Comparison of ENCODE assay signal across 32 cellular contexts in the genomic region with DNA sequence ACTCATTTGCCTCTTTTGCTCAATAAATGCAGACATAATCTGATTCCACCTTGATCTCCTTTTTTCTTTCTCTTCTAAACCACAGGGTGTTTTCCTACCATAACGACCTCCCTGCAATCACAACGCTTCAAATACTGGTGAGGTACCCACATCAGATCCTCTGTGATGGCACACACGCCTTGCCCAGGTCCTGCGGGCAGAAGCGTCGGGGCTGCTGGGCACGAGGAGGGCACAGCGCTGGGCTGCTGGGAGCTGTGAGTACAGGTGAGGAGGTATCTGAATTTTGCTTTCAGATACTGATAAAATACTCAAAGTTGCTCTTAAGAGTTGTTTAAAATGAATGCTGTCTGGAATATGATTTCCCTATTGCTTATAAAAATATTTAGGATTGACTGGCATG.
"Had no signal": no experiment of that assay in that cellular context is flagged by ENCODE, and none has a peak within 500 bp of the region (broad histone marks: within the 10 kb centered on the region; RNA-seq: fewer than 3 reads in every experiment).

No MANE protein-coding gene starts in this region.

- H3K9me3 Mint-ChIP-seq: activated B cell treated with CpG ODN at 0.5 μM for 24 hours; activated CD4-positive, alpha-beta memory T cell treated with anti-CD3 and anti-CD28 coated beads for 36 hours; activated CD4-positive, alpha-beta T cell treated with anti-CD3 and anti-CD28 coated beads, Interleukin-2, amount 10 ng/mL, durations not matched to agents 24 days and 14 days; activated CD8-positive, alpha-beta T cell treated with anti-CD3 and anti-CD28 coated beads for 36 hours; activated naive CD4-positive, alpha-beta T cell treated with anti-CD3 and anti-CD28 coated beads, Interleukin-2, amount 10 ng/mL, durations not matched to agents 7 days and 5 days; activated naive CD4-positive, alpha-beta T cell treated with anti-CD3 and anti-CD28 coated beads, Interleukin-2, amount 50 U/mL, for 24 hours; activated naive CD8-positive, alpha-beta T cell treated with anti-CD3 and anti-CD28 coated beads, Interleukin-2, amount 10 ng/mL, durations not matched to agents 7 days and 5 days; activated naive CD8-positive, alpha-beta T cell treated with anti-CD3 and anti-CD28 coated beads, Interleukin-2, amount 50 U/mL, for 24 hours; activated T-cell treated with anti-CD3 and anti-CD28 coated beads, Interleukin-2, amount 50 U/mL, for 24 hours; activated T-helper 2 cell treated with anti-CD3 and anti-CD28 coated beads, Interferon-gamma antibody, Interleukin-2, Interleukin-4, amounts not matched to agents 10 μg/mL and 5 μg/mL and 100 μg/mL, durations not matched to agents 14 hours and 24 hours and 36 hours; T-helper 1 cell treated with Interleukin-12 subunit alpha and Interleukin-12 subunit beta and Interleukin-4 antibody, amounts not matched to agents 30 μg/mL and 1 μg/mL, for 36 hours; T-helper 2 cell treated with Interferon-gamma antibody and Interleukin-4, amounts not matched to agents 5 μg/mL and 100 μg/mL, for 36 hours had no signal

- H3K27me3 ChIP-seq: body of pancreas, brain microvascular endothelial cell had no signal

- H3K36me3 ChIP-seq: brain microvascular endothelial cell, breast epithelium had no signal

- H3K27ac ChIP-seq: body of pancreas, brain microvascular endothelial cell, breast epithelium, VCaP had no signal

- ATAC-seq: activated CD8-positive, alpha-beta T cell treated with anti-CD3 and anti-CD28 coated beads for 36 hours; activated naive CD8-positive, alpha-beta T cell treated with anti-CD3 and anti-CD28 coated beads, Interleukin-2, amount 50 U/mL, for 24 hours; body of pancreas had no signal

- H3K9me3 ChIP-seq: body of pancreas, breast epithelium had no signal

- H3K36me3 Mint-ChIP-seq: activated CD4-positive, alpha-beta memory T cell treated with anti-CD3 and anti-CD28 coated beads for 36 hours; activated naive CD4-positive, alpha-beta T cell treated with anti-CD3 and anti-CD28 coated beads, Interleukin-2, amount 10 ng/mL, durations not matched to agents 7 days and 5 days; activated naive CD4-positive, alpha-beta T cell treated with anti-CD3 and anti-CD28 coated beads, Interleukin-2, amount 50 U/mL, for 24 hours; activated naive CD8-positive, alpha-beta T cell; activated naive CD8-positive, alpha-beta T cell treated with anti-CD3 and anti-CD28 coated beads, Interleukin-2, amount 10 ng/mL, durations not matched to agents 7 days and 5 days had no signal

- H3K4me3 ChIP-seq: body of pancreas, breast epithelium had no signal

- H3K4me1 Mint-ChIP-seq: activated B cell treated with CpG ODN at 0.5 μM for 24 hours; activated CD4-positive, alpha-beta T cell treated with anti-CD3 and anti-CD28 coated beads, Interleukin-2, amount 10 ng/mL, durations not matched to agents 24 days and 14 days; activated naive CD4-positive, alpha-beta T cell treated with anti-CD3 and anti-CD28 coated beads, Interleukin-2, amount 10 ng/mL, durations not matched to agents 7 days and 5 days; activated naive CD4-positive, alpha-beta T cell treated with anti-CD3 and anti-CD28 coated beads, Interleukin-2, amount 50 U/mL, for 24 hours; activated naive CD8-positive, alpha-beta T cell treated with anti-CD3 and anti-CD28 coated beads, Interleukin-2, amount 10 ng/mL, durations not matched to agents 7 days and 5 days; activated naive CD8-positive, alpha-beta T cell treated with anti-CD3 and anti-CD28 coated beads, Interleukin-2, amount 50 U/mL, for 24 hours had no signal

- H3K4me3 Mint-ChIP-seq: activated B cell treated with CpG ODN at 0.5 μM for 24 hours; activated CD4-positive, alpha-beta memory T cell treated with anti-CD3 and anti-CD28 coated beads for 36 hours; activated CD4-positive, alpha-beta T cell treated with anti-CD3 and anti-CD28 coated beads, Interleukin-2, amount 10 ng/mL, durations not matched to agents 24 days and 14 days; activated CD8-positive, alpha-beta T cell treated with anti-CD3 and anti-CD28 coated beads for 36 hours; activated naive CD4-positive, alpha-beta T cell treated with anti-CD3 and anti-CD28 coated beads, Interleukin-2, amount 10 ng/mL, durations not matched to agents 7 days and 5 days; activated naive CD4-positive, alpha-beta T cell treated with anti-CD3 and anti-CD28 coated beads, Interleukin-2, amount 50 U/mL, for 24 hours; activated naive CD8-positive, alpha-beta T cell; activated naive CD8-positive, alpha-beta T cell treated with anti-CD3 and anti-CD28 coated beads, Interleukin-2, amount 10 ng/mL, durations not matched to agents 7 days and 5 days; activated naive CD8-positive, alpha-beta T cell treated with anti-CD3 and anti-CD28 coated beads, Interleukin-2, amount 50 U/mL, for 24 hours; activated T-cell treated with anti-CD3 and anti-CD28 coated beads, Interleukin-2, amount 50 U/mL, for 24 hours; T-helper 1 cell treated with Interleukin-12 subunit alpha and Interleukin-12 subunit beta and Interleukin-4 antibody, amounts not matched to agents 30 μg/mL and 1 μg/mL, for 36 hours; T-helper 2 cell treated with Interferon-gamma antibody and Interleukin-4, amounts not matched to agents 5 μg/mL and 100 μg/mL, for 36 hours had no signal

- H3K27ac Mint-ChIP-seq: activated B cell treated with CpG ODN at 0.5 μM for 24 hours; activated CD4-positive, alpha-beta memory T cell treated with anti-CD3 and anti-CD28 coated beads for 36 hours; activated CD4-positive, alpha-beta T cell treated with anti-CD3 and anti-CD28 coated beads, Interleukin-2, amount 10 ng/mL, durations not matched to agents 24 days and 14 days; activated CD8-positive, alpha-beta T cell treated with anti-CD3 and anti-CD28 coated beads for 36 hours; activated naive CD4-positive, alpha-beta T cell treated with anti-CD3 and anti-CD28 coated beads, Interleukin-2, amount 10 ng/mL, durations not matched to agents 7 days and 5 days; activated naive CD4-positive, alpha-beta T cell treated with anti-CD3 and anti-CD28 coated beads, Interleukin-2, amount 50 U/mL, for 24 hours; activated naive CD8-positive, alpha-beta T cell; activated naive CD8-positive, alpha-beta T cell treated with anti-CD3 and anti-CD28 coated beads, Interleukin-2, amount 10 ng/mL, durations not matched to agents 7 days and 5 days; activated naive CD8-positive, alpha-beta T cell treated with anti-CD3 and anti-CD28 coated beads, Interleukin-2, amount 50 U/mL, for 24 hours; activated T-cell treated with anti-CD3 and anti-CD28 coated beads, Interleukin-2, amount 50 U/mL, for 24 hours; activated T-helper 2 cell treated with anti-CD3 and anti-CD28 coated beads, Interferon-gamma antibody, Interleukin-2, Interleukin-4, amounts not matched to agents 10 μg/mL and 5 μg/mL and 100 μg/mL, durations not matched to agents 14 hours and 24 hours and 36 hours; T-helper 1 cell treated with Interleukin-12 subunit alpha and Interleukin-12 subunit beta and Interleukin-4 antibody, amounts not matched to agents 30 μg/mL and 1 μg/mL, for 36 hours; T-helper 2 cell treated with Interferon-gamma antibody and Interleukin-4, amounts not matched to agents 5 μg/mL and 100 μg/mL, for 36 hours had no signal

- H3K27me3 Mint-ChIP-seq: activated CD4-positive, alpha-beta T cell treated with anti-CD3 and anti-CD28 coated beads, Interleukin-2, amount 10 ng/mL, durations not matched to agents 24 days and 14 days; activated CD8-positive, alpha-beta T cell treated with anti-CD3 and anti-CD28 coated beads for 36 hours; activated naive CD8-positive, alpha-beta T cell treated with anti-CD3 and anti-CD28 coated beads, Interleukin-2, amount 50 U/mL, for 24 hours; activated T-cell treated with anti-CD3 and anti-CD28 coated beads, Interleukin-2, amount 50 U/mL, for 24 hours had no signal

- H3K4me1 ChIP-seq: body of pancreas, breast epithelium had no signal

- DNase-seq: activated B cell treated with CpG ODN at 0.5 μM for 24 hours; activated CD4-positive, alpha-beta memory T cell treated with anti-CD3 and anti-CD28 coated beads for 36 hours; activated CD4-positive, alpha-beta T cell treated with anti-CD3 and anti-CD28 coated beads for 4 hours; activated CD4-positive, alpha-beta T cell treated with anti-CD3 and anti-CD28 coated beads, Interleukin-2, amount 10 ng/mL, durations not matched to agents 24 days and 14 days; activated CD4-positive, alpha-beta T cell treated with anti-CD3 and anti-CD28 coated beads, Interleukin-2, amount 50 U/mL, for 1 hour; activated CD4-positive, alpha-beta T cell treated with anti-CD3 and anti-CD28 coated beads, Interleukin-2, amount 50 U/mL, for 4 hours; activated CD4-positive, CD25-positive, alpha-beta regulatory T cell treated with anti-CD3 and anti-CD28 coated beads, Interleukin-2, amount 50 U/mL, for 72 hours; activated CD8-positive, alpha-beta memory T cell treated with anti-CD3 and anti-CD28 coated beads, Interleukin-2, amount 50 U/mL, for 4 hours; activated CD8-positive, alpha-beta T cell treated with anti-CD3 and anti-CD28 coated beads for 36 hours; activated effector memory CD4-positive, alpha-beta T cell treated with Interleukin-2 at 50 U/mL for 16 hours; activated gamma-delta T cell; activated naive CD4-positive, alpha-beta T cell treated with anti-CD3 and anti-CD28 coated beads, Interleukin-2, amount 10 ng/mL, durations not matched to agents 7 days and 5 days; activated naive CD4-positive, alpha-beta T cell treated with Interleukin-2 at 50 U/mL for 16 hours; activated naive CD8-positive, alpha-beta T cell treated with anti-CD3 and anti-CD28 coated beads, Interleukin-2, amount 10 ng/mL, durations not matched to agents 7 days and 5 days; activated naive CD8-positive, alpha-beta T cell treated with anti-CD3 and anti-CD28 coated beads, Interleukin-2, amount 50 U/mL, for 24 hours; activated T-cell treated with anti-CD3 and anti-CD28 coated beads for 4 hours; activated T-cell treated with anti-CD3 and anti-CD28 coated beads, Interleukin-2, amount 50 U/mL, for 24 hours; activated T-cell treated with anti-CD3 and anti-CD28 coated beads, Interleukin-2, amount 50 U/mL, for 48 hours; aorta; body of pancreas; brain microvascular endothelial cell; central memory CD4-positive, alpha-beta T cell; T-helper 1 cell; T-helper 2 cell; T-helper 9 cell had no signal
